In genomic region chr10:129035052-129035805, GRCh38 we compare ENCODE assay signal across 9 cellular contexts.
DNase-seq lines count a peak whose midpoint lies in the region; ATAC-seq, FAIRE-seq and TF ChIP-seq lines count a peak whose summit lies in the region.
"Had no signal": no experiment of that assay in that cellular context is flagged by ENCODE, and none has a peak within 500 bp of the region (broad histone marks: within the 10 kb centered on the region; RNA-seq: fewer than 3 reads in every experiment).

No MANE protein-coding gene starts in this region.

- DNase-seq in RCC 7860 (ENCODE audit: low spot score), result peak; percentile 33
- peak; percentile 23 for DNase-seq in activated T-cell treated with anti-CD3 and anti-CD28 coated beads for 4 hours
- DNase-seq in kidney epithelial cell (ENCODE audit: low read depth), result peak; percentile 42
- peak in 5 of 6 experiments; percentile 22 to 81 (median 44) for DNase-seq in stimulated activated naive CD4-positive, alpha-beta T cell (lab: John Stamatoyannopoulos, UW)
- no peak for DNase-seq in germinal center (ENCODE audit: low spot score)
- no peak for DNase-seq in A172 (ENCODE audit: low spot score)
- DNase-seq: NCI-H2171 had no signal

- ATAC-seq in HG03159 (IDR thresholded peaks at IDR 0.05; ENCODE audit: unreplicated experiment) (no peak), HG03045 (IDR thresholded peaks at IDR 0.05; ENCODE audit: unreplicated experiment) (no peak)

- no peak for TF ChIP-seq CTCF in kidney epithelial cell (IDR thresholded peaks at IDR 0.05; ENCODE audit: insufficient read depth, low read length, poor library complexity, severe bottlenecking)

- H3K36me3 ChIP-seq in kidney epithelial cell (ENCODE audit: control insufficient read depth, insufficient read depth, low read length), result no peaks in the 10 kb centered on the region

- no peak overlapping the region for H3K4me3 ChIP-seq in kidney epithelial cell (ENCODE audit: low read depth, low read length)

- peak; percentile 69 for FAIRE-seq in RCC 7860 (lab: Jason Lieb, UNC)

- peaks cover 11% of the 10 kb centered on the region for H3K27me3 ChIP-seq in kidney epithelial cell (ENCODE audit: control insufficient read depth, insufficient read depth, low read length)

Comparison
In these comparisons a context has a peak if more than half of its experiments do, and no peak if none do; other contexts are left out.
1. DNase-seq: peak in RCC 7860 (single experiment), activated T-cell treated with anti-CD3 and anti-CD28 coated beads for 4 hours (single experiment), kidney epithelial cell (single experiment) and stimulated activated naive CD4-positive, alpha-beta T cell (5 of 6); none in germinal center (single experiment) and A172 (single experiment).